Comparison of ENCODE assay signal across 11 cellular contexts in the genomic region with DNA sequence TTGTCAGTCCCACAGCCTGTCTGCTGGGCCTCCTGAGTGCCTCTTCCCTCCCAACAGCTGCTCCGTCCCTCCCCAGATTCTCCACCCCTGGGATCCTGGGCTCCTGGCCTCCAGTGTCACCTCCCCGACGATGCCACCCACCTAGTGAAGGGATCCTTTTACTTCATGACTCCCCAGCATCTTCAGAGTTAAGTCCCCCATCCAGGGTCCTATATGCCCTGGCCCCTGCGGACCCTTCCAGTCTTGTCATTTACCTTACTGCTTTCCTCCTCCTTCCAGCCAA. TPM values are rescaled to one million over a fixed set of nuclear protein-coding genes. Genes with fewer than 3 reads are reported as not detected.
DNase-seq lines count a peak whose midpoint lies in the region; ATAC-seq and TF ChIP-seq lines count a peak whose summit lies in the region.
"Had no signal": no experiment of that assay in that cellular context is flagged by ENCODE, and none has a peak within 500 bp of the region (broad histone marks: within the 10 kb centered on the region; RNA-seq: fewer than 3 reads in every experiment).

No MANE protein-coding gene starts in this region.

- no peak for TF ChIP-seq POLR2A in tibial nerve (IDR thresholded peaks at IDR 0.05)

- no peak for TF ChIP-seq EP300 in tibial nerve (IDR thresholded peaks at IDR 0.05)

- peaks cover 47% of the 10 kb centered on the region for H3K4me1 Mint-ChIP-seq in activated naive CD4-positive, alpha-beta T cell treated with anti-CD3 and anti-CD28 coated beads, Interleukin-2, amount 10 ng/mL, durations not matched to agents 7 days and 5 days
- peaks cover 46% of the 10 kb centered on the region for H3K4me1 Mint-ChIP-seq in dendritic cell treated with granulocyte-macrophage colony-stimulating factor and Interleukin-4, amounts not matched to agents 40 ng/mL and 50 ng/mL, for 4 days (ENCODE audit: low read depth)
- H3K4me1 Mint-ChIP-seq in naive thymus-derived CD4-positive, alpha-beta T cell: peaks cover 6 to 49% (median 30%) of the 10 kb centered on the region in 7 donors

- no peaks in the 10 kb centered on the region for H3K9me3 Mint-ChIP-seq in activated naive CD4-positive, alpha-beta T cell treated with anti-CD3 and anti-CD28 coated beads, Interleukin-2, amount 10 ng/mL, durations not matched to agents 7 days and 5 days
- no peaks in the 10 kb centered on the region for H3K9me3 Mint-ChIP-seq in dendritic cell treated with granulocyte-macrophage colony-stimulating factor and Interleukin-4, amounts not matched to agents 40 ng/mL and 50 ng/mL, for 4 days
- peaks cover 0 to 3% (median 0%) of the 10 kb centered on the region in 11 donors for H3K9me3 Mint-ChIP-seq in naive thymus-derived CD4-positive, alpha-beta T cell
- H3K9me3 Mint-ChIP-seq: activated naive CD4-positive, alpha-beta T cell treated with anti-CD3 and anti-CD28 coated beads, Interleukin-2, amount 50 U/mL, for 24 hours had no signal

- CTCF ChIA-PET in activated naive CD4-positive, alpha-beta T cell treated with anti-CD3 and anti-CD28 coated beads, Interleukin-2, amount 10 ng/mL, durations not matched to agents 7 days and 5 days (lab: Charles Lee): interaction anchor here (0.6 to 1.0 kb wide), 2 partner anchors 10 to 730 kb away, joined by 3 read pairs; no protein-coding TSS in a partner anchor
- CTCF ChIA-PET in naive thymus-derived CD4-positive, alpha-beta T cell (lab: Charles Lee): no interaction called here

- no peak overlapping the region for H3K4me3 Mint-ChIP-seq in activated naive CD4-positive, alpha-beta T cell treated with anti-CD3 and anti-CD28 coated beads, Interleukin-2, amount 10 ng/mL, durations not matched to agents 7 days and 5 days
- H3K4me3 Mint-ChIP-seq in dendritic cell treated with granulocyte-macrophage colony-stimulating factor and Interleukin-4, amounts not matched to agents 40 ng/mL and 50 ng/mL, for 4 days: no peak overlapping the region
- peak overlapping the region in 2 of 10 donors; percentile 52 to 54 for H3K4me3 Mint-ChIP-seq in naive thymus-derived CD4-positive, alpha-beta T cell
- H3K4me3 Mint-ChIP-seq: activated naive CD4-positive, alpha-beta T cell treated with anti-CD3 and anti-CD28 coated beads, Interleukin-2, amount 50 U/mL, for 24 hours had no signal

- no peaks in the 10 kb centered on the region for H3K27me3 ChIP-seq in naive thymus-derived CD4-positive, alpha-beta T cell (ENCODE audit: control insufficient read depth in 2 of 2, insufficient read depth in 2 of 2, low read length in 2 of 2)
- peaks cover 0 to 7% of the 10 kb centered on the region in 2 donors for H3K27me3 ChIP-seq in tibial nerve
- H3K27me3 ChIP-seq: ovary had no signal

- H3K36me3 ChIP-seq in naive thymus-derived CD4-positive, alpha-beta T cell (ENCODE audit: control insufficient read depth in 2 of 3, insufficient read depth in 3 of 3, low read length in 3 of 3): peaks cover 0 to 4% (median 1%) of the 10 kb centered on the region in 3 experiments
- H3K36me3 ChIP-seq in tibial nerve: peaks cover 0 to 5% (median 1%) of the 10 kb centered on the region in 3 donors
- H3K36me3 ChIP-seq: ovary had no signal

- H3K4me3 ChIP-seq in naive thymus-derived CD4-positive, alpha-beta T cell (ENCODE audit: low read length): no peak overlapping the region
- no peak overlapping the region for H3K4me3 ChIP-seq in tibial nerve
- H3K4me3 ChIP-seq: ovary had no signal

- no peaks in the 10 kb centered on the region for H3K9me3 ChIP-seq in naive thymus-derived CD4-positive, alpha-beta T cell (ENCODE audit: control insufficient read depth in 2 of 3, low read length in 3 of 3)
- no peaks in the 10 kb centered on the region for H3K9me3 ChIP-seq in tibial nerve
- H3K9me3 ChIP-seq: ovary had no signal

- WGBS in tibial nerve, 2 donors: 59 to 61% methylated on average over 4 of the region's 4 CpGs

- H3K27ac Mint-ChIP-seq in activated naive CD4-positive, alpha-beta T cell treated with anti-CD3 and anti-CD28 coated beads, Interleukin-2, amount 10 ng/mL, durations not matched to agents 7 days and 5 days: peak overlapping the region; percentile 11
- peak overlapping the region; percentile 69 for H3K27ac Mint-ChIP-seq in dendritic cell treated with granulocyte-macrophage colony-stimulating factor and Interleukin-4, amounts not matched to agents 40 ng/mL and 50 ng/mL, for 4 days
- H3K27ac Mint-ChIP-seq in naive thymus-derived CD4-positive, alpha-beta T cell: peak overlapping the region in 5 of 9 donors; percentile 3 to 70 (median 47)

- DNase-seq in activated naive CD4-positive, alpha-beta T cell treated with anti-CD3 and anti-CD28 coated beads, Interleukin-2, amount 10 ng/mL, durations not matched to agents 7 days and 5 days: no peak
- no peak for DNase-seq in activated naive CD4-positive, alpha-beta T cell treated with anti-CD3 and anti-CD28 coated beads, Interleukin-2, amount 50 U/mL, for 16 hours
- DNase-seq in naive thymus-derived CD4-positive, alpha-beta T cell: no peak
- no peak for DNase-seq in tibial nerve (ENCODE audit: low spot score in 2 of 2)
- no peak for DNase-seq in NCI-H1436 (lab: John Stamatoyannopoulos, UW)
- DNase-seq: ovary had no signal

- POLR2A ChIA-PET in naive thymus-derived CD4-positive, alpha-beta T cell (lab: Charles Lee): no interaction called here

- no peak for TF ChIP-seq CTCF in tibial nerve (IDR thresholded peaks at IDR 0.05)

- peak overlapping the region; percentile 25 for H3K27ac ChIP-seq in naive thymus-derived CD4-positive, alpha-beta T cell (ENCODE audit: low read depth, low read length)
- peak overlapping the region; percentile 59 to 95 (median 82) for H3K27ac ChIP-seq in tibial nerve
- H3K27ac ChIP-seq: KMS-11 had no signal

- intact Hi-C loops in dendritic cell treated with granulocyte-macrophage colony-stimulating factor and Interleukin-4, amounts not matched to agents 40 ng/mL and 50 ng/mL, for 4 days (cut with micrococcal nuclease): no loop called here
- intact Hi-C loops in naive thymus-derived CD4-positive, alpha-beta T cell (cut with micrococcal nuclease): no loop called here

- ATAC-seq in naive thymus-derived CD4-positive, alpha-beta T cell: no peak
- ATAC-seq in GM19467 (IDR thresholded peaks at IDR 0.05; ENCODE audit: unreplicated experiment) (no peak), HG03565 (IDR thresholded peaks at IDR 0.05; ENCODE audit: unreplicated experiment) (no peak)

- peaks cover 4 to 5% of the 10 kb centered on the region in 2 donors for H3K4me1 ChIP-seq in naive thymus-derived CD4-positive, alpha-beta T cell (ENCODE audit: control insufficient read depth in 2 of 2, insufficient read depth in 2 of 2, low read length in 2 of 2)
- H3K4me1 ChIP-seq in tibial nerve: peaks cover 0 to 44% (median 10%) of the 10 kb centered on the region in 4 donors

- peaks cover 15% of the 10 kb centered on the region for H3K27me3 Mint-ChIP-seq in activated naive CD4-positive, alpha-beta T cell treated with anti-CD3 and anti-CD28 coated beads, Interleukin-2, amount 10 ng/mL, durations not matched to agents 7 days and 5 days
- H3K27me3 Mint-ChIP-seq in dendritic cell treated with granulocyte-macrophage colony-stimulating factor and Interleukin-4, amounts not matched to agents 40 ng/mL and 50 ng/mL, for 4 days: peaks cover 8% of the 10 kb centered on the region
- H3K27me3 Mint-ChIP-seq in naive thymus-derived CD4-positive, alpha-beta T cell: peaks cover 0 to 5% (median 0%) of the 10 kb centered on the region in 5 donors
- H3K27me3 Mint-ChIP-seq: activated naive CD4-positive, alpha-beta T cell treated with anti-CD3 and anti-CD28 coated beads, Interleukin-2, amount 50 U/mL, for 24 hours had no signal

- H3K36me3 Mint-ChIP-seq in activated naive CD4-positive, alpha-beta T cell treated with anti-CD3 and anti-CD28 coated beads, Interleukin-2, amount 10 ng/mL, durations not matched to agents 7 days and 5 days: peaks cover 10% of the 10 kb centered on the region
- H3K36me3 Mint-ChIP-seq in dendritic cell treated with granulocyte-macrophage colony-stimulating factor and Interleukin-4, amounts not matched to agents 40 ng/mL and 50 ng/mL, for 4 days (ENCODE audit: low read depth): peaks cover 15% of the 10 kb centered on the region
- peaks cover 0 to 2% (median 0%) of the 10 kb centered on the region in 5 donors for H3K36me3 Mint-ChIP-seq in naive thymus-derived CD4-positive, alpha-beta T cell

RNA-seq across cellular contexts. Expression of a gene that starts 4.5 kb away (rescaled TPM):
- total RNA-seq in naive thymus-derived CD4-positive, alpha-beta T cell: 1 to 10 TPM in 4 of 5 experiments, under 1 TPM in 1; 0.85 to 4.0 (median 2.6) TPM
- under 1 TPM; 0.14 to 0.60 TPM for polyA plus RNA-seq in naive thymus-derived CD4-positive, alpha-beta T cell
- total RNA-seq in tibial nerve: 100 to 1,000 TPM; 454 to 667 (median 548) TPM

RNA-seq across cellular contexts. Expression of a gene that starts 8.1 kb away (rescaled TPM):
- total RNA-seq in naive thymus-derived CD4-positive, alpha-beta T cell: 10 to 100 TPM in 4 of 5 experiments, 1 to 10 TPM in 1; 8.1 to 30.9 (median 13.5) TPM
- polyA plus RNA-seq in naive thymus-derived CD4-positive, alpha-beta T cell: 1 to 10 TPM; 3.3 to 6.9 TPM
- total RNA-seq in tibial nerve: 10 to 100 TPM; 18.9 to 22.2 (median 20.4) TPM

RNA-seq across cellular contexts. Expression of a gene that starts 26.5 kb away (rescaled TPM):
- total RNA-seq in naive thymus-derived CD4-positive, alpha-beta T cell: 10 to 100 TPM; 15.2 to 44.1 (median 17.8) TPM
- 1 to 10 TPM; 2.7 to 4.4 TPM for polyA plus RNA-seq in naive thymus-derived CD4-positive, alpha-beta T cell
- total RNA-seq in tibial nerve: 10 to 100 TPM; 15.6 to 23.4 (median 19.9) TPM

RNA-seq across cellular contexts. Expression of a gene that starts 27.7 kb away (rescaled TPM):
- total RNA-seq in naive thymus-derived CD4-positive, alpha-beta T cell: under 1 TPM in 2 of 5 experiments, not detected in 3; 0.12 to 0.24 TPM
- polyA plus RNA-seq in naive thymus-derived CD4-positive, alpha-beta T cell: not detected
- under 1 TPM in 2 of 4 donors, not detected in 2; 0.39 to 0.60 TPM for total RNA-seq in tibial nerve

RNA-seq across cellular contexts. Expression of a gene that starts 47.9 kb away (rescaled TPM):
- 10 to 100 TPM; 11.0 to 42.2 (median 13.3) TPM for total RNA-seq in naive thymus-derived CD4-positive, alpha-beta T cell
- polyA plus RNA-seq in naive thymus-derived CD4-positive, alpha-beta T cell: 10 to 100 TPM; 27.6 TPM
- total RNA-seq in tibial nerve: 100 to 1,000 TPM; 219 to 299 (median 244) TPM

Comparison
In these comparisons a context has a peak if more than half of its experiments do, and no peak if none do; other contexts are left out.
1. H3K27ac Mint-ChIP-seq: peak in every context shown above with its lines; median percentile 69 in dendritic cell treated with granulocyte-macrophage colony-stimulating factor and Interleukin-4, amounts not matched to agents 40 ng/mL and 50 ng/mL, for 4 days; 47 in naive thymus-derived CD4-positive, alpha-beta T cell; 11 in activated naive CD4-positive, alpha-beta T cell treated with anti-CD3 and anti-CD28 coated beads, Interleukin-2, amount 10 ng/mL, durations not matched to agents 7 days and 5 days.
2. RNA of a gene that starts 4.5 kb away (total RNA-seq): 454 to 667 TPM in tibial nerve; 0.85 to 4.0 TPM in naive thymus-derived CD4-positive, alpha-beta T cell; every median in the first group is over 10 times any median in the second.